ENCODE assay signal across 12 cellular contexts in the genomic region with DNA sequence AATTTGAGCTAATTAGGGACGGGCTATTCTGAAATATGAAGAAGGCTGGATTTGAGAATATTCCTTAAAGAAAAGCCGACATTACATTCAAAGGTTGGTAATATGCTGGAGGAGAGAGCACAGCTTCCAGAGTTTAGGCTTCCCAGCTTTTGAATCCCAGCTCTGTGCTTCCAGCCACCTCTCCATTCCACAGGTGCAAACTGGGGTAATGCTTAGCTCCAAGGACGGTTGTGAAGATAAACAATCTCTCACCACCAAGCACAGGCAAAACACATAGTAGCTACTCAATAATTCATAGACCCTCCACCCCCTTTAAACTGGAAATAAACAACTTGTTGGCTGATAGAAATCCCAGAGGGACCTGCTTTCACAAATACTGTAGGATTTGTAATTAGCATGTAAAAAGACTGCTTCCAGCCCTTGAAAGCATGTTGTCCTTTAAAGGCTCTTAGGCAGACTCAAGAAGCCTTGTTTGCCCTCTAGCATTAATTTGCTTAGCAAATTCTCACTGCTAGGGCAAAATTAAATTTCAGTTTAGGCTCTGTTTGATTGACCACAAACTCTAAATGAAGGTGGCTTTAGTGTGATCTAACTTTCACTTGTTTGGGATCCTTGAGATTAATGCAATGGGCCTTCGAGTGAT.
DNase-seq lines count a peak whose midpoint lies in the region; TF ChIP-seq lines count a peak whose summit lies in the region.
"Had no signal": no experiment of that assay in that cellular context is flagged by ENCODE, and none has a peak within 500 bp of the region (broad histone marks: within the 10 kb centered on the region; RNA-seq: fewer than 3 reads in every experiment).

No MANE protein-coding gene starts in this region.

- H3K9me2 ChIP-seq in OCI-LY1 (ENCODE audit: low read depth, low read length), result no peaks in the 10 kb centered on the region

- no peaks in the 10 kb centered on the region for H3K36me3 ChIP-seq in OCI-LY1 (ENCODE audit: insufficient read depth, low read length)

- no peak overlapping the region for H3K9ac ChIP-seq in OCI-LY1 (ENCODE audit: low read length)

- no peaks in the 10 kb centered on the region for H3F3A ChIP-seq in OCI-LY1 (ENCODE audit: insufficient read depth, low read length)

- no peaks in the 10 kb centered on the region for H3K27me3 ChIP-seq in OCI-LY1 (ENCODE audit: insufficient read depth, low read length)

- 0 out of 2 replicates have a peak overlapping the region, but pooled peaks have one; percentile 27 for H3K4me2 ChIP-seq in OCI-LY1 (ENCODE audit: low read length)

- DNase-seq in NCI-H1436 (lab: John Stamatoyannopoulos, UW) (peak; percentile 82), NCI-H1436 treated with DMSO at 0.1 percent for 48 hours (lab: John Stamatoyannopoulos, UW) (no peak), iPS-NIHi11 (ENCODE audit: low spot score) (peak; percentile 21), substantia nigra (lab: John Stamatoyannopoulos, UW) (no peak), GM13976 (ENCODE audit: low spot score) (no peak)
- no peak for DNase-seq in activated CD8-positive, alpha-beta memory T cell treated with anti-CD3 and anti-CD28 coated beads, Interleukin-2, amount 50 U/mL, for 4 hours
- no peak for DNase-seq in central memory CD4-positive, alpha-beta T cell
- DNase-seq: activated T-cell treated with anti-CD3 and anti-CD28 coated beads, Interleukin-2, amount 50 U/mL, for 24 hours; occipital lobe; stimulated activated naive CD4-positive, alpha-beta T cell treated with Interleukin-2 at 50 U/mL for 16 hours had no signal

- no peaks in the 10 kb centered on the region for H3K9me3 ChIP-seq in OCI-LY1 (ENCODE audit: low read length)

- H3K4me3 ChIP-seq in OCI-LY1 (ENCODE audit: low read depth, low read length, poor library complexity, severe bottlenecking), result no peak overlapping the region

- in situ Hi-C loops in GM13976 (cut with MboI; ENCODE audit: low sequenced_read_pairs, unreplicated experiment), result no loop called here

- H4K20me1 ChIP-seq in OCI-LY1 (ENCODE audit: insufficient read depth, low read length), result no peaks in the 10 kb centered on the region

- TF ChIP-seq CTCF in OCI-LY1 (IDR thresholded peaks at IDR 0.05; ENCODE audit: low read length) (no peak), GM13976 (IDR thresholded peaks at IDR 0.05; ENCODE audit: borderline replicate concordance, control extremely low read depth, extremely low read depth, insufficient read depth, missing control alignments) (no peak)

- peak overlapping the region; percentile 98 for H2AFZ ChIP-seq in OCI-LY1 (ENCODE audit: low read length)

- H3K4me1 ChIP-seq in OCI-LY1 (ENCODE audit: insufficient read depth, low read length, severe bottlenecking), result peaks cover 57% of the 10 kb centered on the region

- H3K27ac ChIP-seq in OCI-LY1 (ENCODE audit: low read depth, low read length, poor library complexity, severe bottlenecking) (peak overlapping the region; percentile 80), substantia nigra (ENCODE audit: low read depth, low read length, poor library complexity, severe bottlenecking) (peak overlapping the region; percentile 24)
- H3K27ac ChIP-seq: RWPE1 had no signal

- H3K79me2 ChIP-seq in OCI-LY1 (ENCODE audit: insufficient read depth, low read length), result no peaks in the 10 kb centered on the region

Comparison
In these comparisons a context has a peak if more than half of its experiments do, and no peak if none do; other contexts are left out.
1. DNase-seq: peak in NCI-H1436 (single experiment) and iPS-NIHi11 (single experiment); none in NCI-H1436 treated with DMSO at 0.1 percent for 48 hours (single experiment), substantia nigra (0 of 49), activated CD8-positive, alpha-beta memory T cell treated with anti-CD3 and anti-CD28 coated beads, Interleukin-2, amount 50 U/mL, for 4 hours (single experiment), central memory CD4-positive, alpha-beta T cell (single experiment) and GM13976 (single experiment).